In genomic region chr20:23083553-23084220, GRCh38 we compare ENCODE assay signal across 17 cellular contexts. TPM values are rescaled to one million over a fixed set of nuclear protein-coding genes. Genes with fewer than 3 reads are reported as not detected.
DNase-seq lines count a peak whose midpoint lies in the region; ATAC-seq and TF ChIP-seq lines count a peak whose summit lies in the region.
"Had no signal": no experiment of that assay in that cellular context is flagged by ENCODE, and none has a peak within 500 bp of the region (broad histone marks: within the 10 kb centered on the region; RNA-seq: fewer than 3 reads in every experiment).

No MANE protein-coding gene starts in this region.

- peak overlapping the region in 4 of 7 donors; percentile 10 to 83 (median 58) for H3K27ac Mint-ChIP-seq in CD4-positive, alpha-beta memory T cell
- peak overlapping the region; percentile 66 for H3K27ac Mint-ChIP-seq in T-helper 17 cell
- H3K27ac Mint-ChIP-seq: stimulated activated naive B cell treated with anti-CD40 and anti-IgM and Interleukin-4, amounts not matched to agents 10 μg/mL and 1 μg/mL and 100 μg/mL, for 72 hours had no signal

- WGBS in right lobe of liver (ENCODE audit: insufficient coverage, low coverage, low lambda C conversion rate, missing lambda C conversion rate) = 47% methylated on average over 7 of the region's 15 CpGs
- WGBS in stomach, 5 donors = 72 to 88% (median 78%) methylated on average over 7 to 15 of the region's 15 CpGs

- no peak overlapping the region for H3K4me3 ChIP-seq in CD4-positive, alpha-beta memory T cell (ENCODE audit: low read length in 2 of 2)
- H3K4me3 ChIP-seq in right lobe of liver = peak overlapping the region; percentile 30 to 39 (median 32)
- H3K4me3 ChIP-seq in stomach = peak overlapping the region; percentile 26 to 42 (median 39)
- H3K4me3 ChIP-seq: HAP-1 had no signal

- TF ChIP-seq EP300 in stomach (IDR thresholded peaks at IDR 0.05) = no peak

- peak overlapping the region; percentile 33 to 77 (median 68) for H3K4me3 Mint-ChIP-seq in CD4-positive, alpha-beta memory T cell
- H3K4me3 Mint-ChIP-seq in T-helper 17 cell = peak overlapping the region; percentile 70
- H3K4me3 Mint-ChIP-seq: stimulated activated naive B cell treated with anti-CD40 and anti-IgM and Interleukin-4, amounts not matched to agents 10 μg/mL and 1 μg/mL and 100 μg/mL, for 72 hours had no signal

- no peak overlapping the region for H3K27ac ChIP-seq in CD4-positive, alpha-beta memory T cell (ENCODE audit: low read depth, low read length)
- H3K27ac ChIP-seq in right lobe of liver = peak overlapping the region; percentile 29 to 95 (median 65)
- peak overlapping the region; percentile 43 to 88 (median 84) for H3K27ac ChIP-seq in stomach

- no peaks in the 10 kb centered on the region for H3K36me3 ChIP-seq in CD4-positive, alpha-beta memory T cell (ENCODE audit: insufficient read depth, low read length)
- H3K36me3 ChIP-seq in right lobe of liver = no peaks in the 10 kb centered on the region
- no peaks in the 10 kb centered on the region for H3K36me3 ChIP-seq in stomach
- H3K36me3 ChIP-seq: HAP-1 had no signal

- intact Hi-C loops in CD4-positive, alpha-beta memory T cell (cut with micrococcal nuclease) = loop anchor here (10.0 kb wide), 1 partner anchor 61 kb away; no protein-coding TSS in a partner anchor
- intact Hi-C loops in right lobe of liver (cut with DNase I) (no loop called here), stomach (cut with DNase I; ENCODE audit: low total_unique reads) (no loop called here)

- TF ChIP-seq CTCF in right lobe of liver (IDR thresholded peaks at IDR 0.05) = no peak
- TF ChIP-seq CTCF in stomach (IDR thresholded peaks at IDR 0.05) = no peak

- CTCF ChIA-PET in CD4-positive, alpha-beta memory T cell (lab: Charles Lee; ENCODE audit: partially characterized antibody) = no interaction called here

- no peaks in the 10 kb centered on the region for H3K9me3 ChIP-seq in CD4-positive, alpha-beta memory T cell (ENCODE audit: control insufficient read depth in 1 of 2, low read length in 2 of 2)
- H3K9me3 ChIP-seq in T-helper 17 cell (ENCODE audit: control insufficient read depth, low read length, poor library complexity, severe bottlenecking) (no peaks in the 10 kb centered on the region), right lobe of liver (no peaks in the 10 kb centered on the region), stomach (no peaks in the 10 kb centered on the region)
- H3K9me3 ChIP-seq: HAP-1, SK-N-SH had no signal

- ATAC-seq in T-helper 17 cell = no peak
- ATAC-seq in right lobe of liver = no peak
- no peak for ATAC-seq in GM21619 (IDR thresholded peaks at IDR 0.05; ENCODE audit: unreplicated experiment)
- ATAC-seq: stimulated activated naive B cell treated with anti-CD40 and anti-IgM and Interleukin-4, amounts not matched to agents 10 μg/mL and 1 μg/mL and 100 μg/mL, for 72 hours had no signal

- H3K27me3 ChIP-seq in CD4-positive, alpha-beta memory T cell (ENCODE audit: insufficient read depth, low read length) = no peaks in the 10 kb centered on the region
- no peaks in the 10 kb centered on the region for H3K27me3 ChIP-seq in right lobe of liver
- no peaks in the 10 kb centered on the region for H3K27me3 ChIP-seq in stomach

- peaks cover under 1 to 5% of the 10 kb centered on the region in 2 donors for H3K27me3 Mint-ChIP-seq in CD4-positive, alpha-beta memory T cell
- H3K27me3 Mint-ChIP-seq in T-helper 17 cell = peaks cover 4% of the 10 kb centered on the region

- POLR2A ChIA-PET in CD4-positive, alpha-beta memory T cell (lab: Charles Lee; ENCODE audit: partially characterized antibody) = no interaction called here

- H3K4me1 Mint-ChIP-seq in CD4-positive, alpha-beta memory T cell = peaks cover 11 to 42% (median 21%) of the 10 kb centered on the region in 4 donors
- H3K4me1 Mint-ChIP-seq in T-helper 17 cell = peaks cover 17% of the 10 kb centered on the region

- peaks cover 13% of the 10 kb centered on the region for H3K4me1 ChIP-seq in CD4-positive, alpha-beta memory T cell (ENCODE audit: insufficient read depth, low read length)
- H3K4me1 ChIP-seq in right lobe of liver (no peaks in the 10 kb centered on the region), stomach (peaks cover 0 to 9% (median 0%) of the 10 kb centered on the region in 4 donors)
- H3K4me1 ChIP-seq: HAP-1 had no signal

- TF ChIP-seq POLR2A in right lobe of liver (IDR thresholded peaks at IDR 0.05) (no peak), stomach (IDR thresholded peaks at IDR 0.05) (no peak)

- H3K36me3 Mint-ChIP-seq in CD4-positive, alpha-beta memory T cell = no peaks in the 10 kb centered on the region
- H3K36me3 Mint-ChIP-seq in T-helper 17 cell (ENCODE audit: low read depth) = no peaks in the 10 kb centered on the region
- H3K36me3 Mint-ChIP-seq: stimulated activated naive B cell treated with anti-CD40 and anti-IgM and Interleukin-4, amounts not matched to agents 10 μg/mL and 1 μg/mL and 100 μg/mL, for 72 hours had no signal

- no peaks in the 10 kb centered on the region for H3K9me3 Mint-ChIP-seq in CD4-positive, alpha-beta memory T cell
- H3K9me3 Mint-ChIP-seq: stimulated activated naive B cell treated with anti-CD40 and anti-IgM and Interleukin-4, amounts not matched to agents 10 μg/mL and 1 μg/mL and 100 μg/mL, for 72 hours had no signal

- DNase-seq in CD4-positive, alpha-beta memory T cell = no peak
- DNase-seq in T-helper 17 cell (no peak), right lobe of liver (no peak), stomach (no peak), middle frontal gyrus (ENCODE audit: extremely low spot score, low spot score) (no peak), NCI-H146 (lab: John Stamatoyannopoulos, UW) (no peak)
- DNase-seq in activated CD4-positive, alpha-beta T cell treated with anti-CD3 and anti-CD28 coated beads for 4 hours = no peak
- DNase-seq: activated T-cell treated with anti-CD3 and anti-CD28 coated beads for 4 hours; amygdala; head of caudate nucleus; NCI-H2171 treated with DMSO at 0.1 percent for 48 hours; posterior cingulate gyrus; SK-N-SH; stimulated activated CD4-positive, alpha-beta T cell treated with anti-CD3 and anti-CD28 coated beads, Interleukin-2, amount 100 ng/mL, for 48 hours; stimulated activated naive B cell treated with anti-CD40 and anti-IgM and Interleukin-4, amounts not matched to agents 10 μg/mL and 1 μg/mL and 100 μg/mL, for 72 hours had no signal

RNA-seq across cellular contexts. Expression of gene CD93, which starts 2.4 kb away (rescaled TPM):
- total RNA-seq in CD4-positive, alpha-beta memory T cell = 1 to 10 TPM; 1.2 to 1.3 TPM
- polyA plus RNA-seq in CD4-positive, alpha-beta memory T cell = under 1 TPM in 1 of 2 donors, not detected in 1; 0.55 TPM
- 1 to 10 TPM; 2.1 to 6.4 TPM for total RNA-seq in T-helper 17 cell
- 10 to 100 TPM in 2 of 6 experiments, 1 to 10 TPM in 4; 3.9 to 21.5 (median 9.2) TPM for total RNA-seq in right lobe of liver
- total RNA-seq in stomach = 10 to 100 TPM in 3 of 5 donors, 1 to 10 TPM in 2; 2.9 to 63.5 (median 13.8) TPM
- 1 to 10 TPM; 3.4 to 5.3 (median 4.1) TPM for polyA plus RNA-seq in stomach

RNA-seq across cellular contexts. Expression of gene THBD, which starts 34.2 kb away (rescaled TPM):
- under 1 TPM; 0.29 to 0.50 TPM for total RNA-seq in CD4-positive, alpha-beta memory T cell
- under 1 TPM in 1 of 2 donors, not detected in 1; 0.05 TPM for polyA plus RNA-seq in CD4-positive, alpha-beta memory T cell
- total RNA-seq in T-helper 17 cell = 1 to 10 TPM; 1.0 to 1.1 TPM
- total RNA-seq in right lobe of liver = 10 to 100 TPM in 2 of 6 experiments, 1 to 10 TPM in 4; 1.4 to 15.6 (median 4.9) TPM
- total RNA-seq in stomach = 10 to 100 TPM in 4 of 5 donors, 1 to 10 TPM in 1; 2.7 to 83.5 (median 37.5) TPM
- 10 to 100 TPM; 14.6 to 19.7 (median 18.2) TPM for polyA plus RNA-seq in stomach

RNA-seq across cellular contexts. Expression of gene SSTR4, which starts 48.6 kb away (rescaled TPM):
- total RNA-seq in CD4-positive, alpha-beta memory T cell = not detected
- polyA plus RNA-seq in CD4-positive, alpha-beta memory T cell = not detected
- not detected for total RNA-seq in T-helper 17 cell
- total RNA-seq in right lobe of liver = not detected
- not detected for total RNA-seq in stomach
- not detected for polyA plus RNA-seq in stomach
- polyA plus RNA-seq: SK-N-SH had no signal

Comparison
In these comparisons a context has a peak if more than half of its experiments do, and no peak if none do; other contexts are left out.
1. H3K4me3 ChIP-seq: peak in right lobe of liver (3 of 3) and stomach (4 of 4); none in CD4-positive, alpha-beta memory T cell (0 of 2).